8 cellular contexts compared by ENCODE assay signal in the genomic region with DNA sequence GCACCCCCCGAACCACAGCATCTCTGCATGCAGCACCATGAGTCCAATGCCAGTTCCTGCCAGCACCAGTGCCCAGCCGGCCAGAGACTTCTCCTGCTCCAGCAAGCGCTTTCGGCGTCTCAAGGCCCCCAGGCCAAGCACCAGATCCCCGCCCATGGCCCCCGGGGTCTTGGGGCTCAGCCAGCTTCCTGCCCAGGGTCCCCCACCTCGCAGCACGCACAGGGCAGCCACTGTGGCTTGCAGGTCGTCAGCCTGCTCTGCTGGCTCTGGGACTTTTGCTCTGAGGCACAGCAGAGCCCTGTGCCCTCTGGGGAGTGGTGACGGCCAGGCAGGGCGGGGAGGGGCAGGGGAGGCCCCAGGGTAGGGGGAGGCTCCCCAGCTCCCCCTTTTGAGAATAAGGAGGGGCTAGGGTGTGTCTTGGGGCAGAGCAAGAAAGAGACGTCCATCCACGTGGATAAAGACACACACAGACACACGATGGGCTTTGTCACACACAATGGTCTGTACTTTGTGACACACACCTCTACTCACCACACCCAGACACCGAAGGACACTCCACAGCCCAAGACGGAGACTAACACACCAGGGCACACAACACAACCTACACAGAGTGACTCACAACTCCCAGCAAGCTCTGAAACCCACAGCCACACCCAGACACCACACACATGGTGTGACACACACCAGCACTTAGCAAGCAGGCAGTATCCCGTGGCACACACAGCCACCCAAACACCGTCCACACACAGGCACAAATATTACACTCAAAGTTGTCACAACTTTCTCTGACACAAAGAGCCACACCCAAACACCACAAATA. TPM values are rescaled to one million over a fixed set of nuclear protein-coding genes. Genes with fewer than 3 reads are reported as not detected.
A peak's percentile ranks its signal among the peaks of the same experiment; 100 is the strongest.
DNase-seq lines count a peak whose midpoint lies in the region; ATAC-seq and FAIRE-seq lines count a peak whose summit lies in the region.

A gene (minus strand): TSS at position 268 of the 820 bp plus-strand sequence. CDS start 112 bp downstream, at position 156.

- H3K27me3 Mint-ChIP-seq in CD4-positive, alpha-beta memory T cell: no peaks in the 10 kb centered on the region
- H3K27me3 Mint-ChIP-seq in naive B cell: peaks cover 0 to 38% (median 0%) of the 10 kb centered on the region in 3 donors

- peak within 1 kb of the TSS; percentile 84 to 92 (median 87) for H3K4me3 Mint-ChIP-seq in CD4-positive, alpha-beta memory T cell
- peak within 1 kb of the TSS; percentile 79 to 96 (median 86) for H3K4me3 Mint-ChIP-seq in naive B cell

- POLR2A ChIA-PET in CD4-positive, alpha-beta memory T cell (lab: Charles Lee; ENCODE audit: partially characterized antibody): interaction anchor here (1.0 to 7.8 kb wide), 7 partner anchors 13 to 342 kb away, joined by 3 to 106 read pairs (median 6); a partner anchor contains a TSS

- ATAC-seq in HG02588 (IDR thresholded peaks at IDR 0.05; ENCODE audit: unreplicated experiment): peak; percentile 38
- ATAC-seq in naive B cell (ENCODE audit: low read depth in 2 of 2): peak; percentile 72 to 76
- ATAC-seq in GM21526 (IDR thresholded peaks at IDR 0.05; ENCODE audit: low FRiP score, unreplicated experiment): no peak
- ATAC-seq in HG03565 (IDR thresholded peaks at IDR 0.05; ENCODE audit: unreplicated experiment): no peak

- DNase-seq in CD4-positive, alpha-beta memory T cell: peak in 4 of 5 donors; percentile 52 to 83 (median 58)
- DNase-seq in T-helper 2 cell (peak in 4 of 5 experiments; percentile 22 to 92 (median 55)), astrocyte of the hippocampus (ENCODE audit: low read depth, low spot score) (peak; percentile 71), naive B cell (peak; percentile 60), urothelium cell line (ENCODE audit: low spot score) (peak; percentile 79)

- H3K4me3 ChIP-seq in CD4-positive, alpha-beta memory T cell (ENCODE audit: low read length in 2 of 2): peak within 1 kb of the TSS; percentile 44 to 48

- H3K27ac ChIP-seq in CD4-positive, alpha-beta memory T cell (ENCODE audit: low read depth, low read length): peak within 1 kb of the TSS; percentile 67

- H3K9me3 Mint-ChIP-seq in CD4-positive, alpha-beta memory T cell: peaks cover 0 to 1% (median 0%) of the 10 kb centered on the region in 8 donors
- H3K9me3 Mint-ChIP-seq in naive B cell: no peaks in the 10 kb centered on the region

- H3K36me3 Mint-ChIP-seq in CD4-positive, alpha-beta memory T cell: peaks cover 0 to 8% of the 10 kb centered on the region in 2 donors
- no peaks in the 10 kb centered on the region for H3K36me3 Mint-ChIP-seq in naive B cell

- no peaks in the 10 kb centered on the region for H3K9me3 ChIP-seq in CD4-positive, alpha-beta memory T cell (ENCODE audit: control insufficient read depth in 1 of 2, low read length in 2 of 2)

- H3K36me3 ChIP-seq in CD4-positive, alpha-beta memory T cell (ENCODE audit: insufficient read depth, low read length): no peaks in the 10 kb centered on the region

- peak within 1 kb of the TSS; percentile 85 to 99 (median 94) for H3K27ac Mint-ChIP-seq in CD4-positive, alpha-beta memory T cell
- peak within 1 kb of the TSS; percentile 76 to 96 (median 86) for H3K27ac Mint-ChIP-seq in naive B cell

- peaks cover 89% of the 10 kb centered on the region for H3K4me1 ChIP-seq in CD4-positive, alpha-beta memory T cell (ENCODE audit: insufficient read depth, low read length)

- H3K27me3 ChIP-seq in CD4-positive, alpha-beta memory T cell (ENCODE audit: insufficient read depth, low read length): no peaks in the 10 kb centered on the region

- intact Hi-C loops in CD4-positive, alpha-beta memory T cell (cut with micrococcal nuclease): loop anchor here (1.0 to 10.0 kb wide), 2 partner anchors 27 to 216 kb away; a partner anchor contains a TSS

- FAIRE-seq in urothelium cell line (lab: Jason Lieb, UNC): peak; percentile 42

- H3K4me1 Mint-ChIP-seq in CD4-positive, alpha-beta memory T cell: peaks cover 58 to 95% (median 72%) of the 10 kb centered on the region in 4 donors
- H3K4me1 Mint-ChIP-seq in naive B cell: peaks cover 77 to 91% (median 80%) of the 10 kb centered on the region in 3 donors

- CTCF ChIA-PET in CD4-positive, alpha-beta memory T cell (lab: Charles Lee; ENCODE audit: partially characterized antibody): interaction anchor here (1.4 to 8.1 kb wide), 3 partner anchors 14 to 112 kb away, joined by 3 to 94 read pairs (median 28); no protein-coding TSS in a partner anchor

RNA-seq across cellular contexts. Expression of the gene that starts here (rescaled TPM):
- total RNA-seq in CD4-positive, alpha-beta memory T cell: 10 to 100 TPM; 33.6 to 33.9 TPM
- 10 to 100 TPM; 10.5 to 23.7 TPM for polyA plus RNA-seq in CD4-positive, alpha-beta memory T cell
- polyA plus RNA-seq in naive B cell (ENCODE audit: low read depth in 6 of 6): 10 to 100 TPM in 4 of 6 donors, 1 to 10 TPM in 2; 9.7 to 17.2 (median 10.3) TPM

Comparison
In these comparisons a context has a peak if more than half of its experiments do, and no peak if none do; other contexts are left out.
1. ATAC-seq: peak in HG02588 (single experiment) and naive B cell (2 of 2); none in GM21526 (single experiment) and HG03565 (single experiment).
2. Peak in every context shown above with its lines, with median percentiles within 50 percentile points of each other: DNase-seq.